In genomic region chr1:195097316-195097715, GRCh38 we compare ENCODE assay signal across 22 cellular contexts.
DNase-seq lines count a peak whose midpoint lies in the region; ATAC-seq and TF ChIP-seq lines count a peak whose summit lies in the region.
"Had no signal": no experiment of that assay in that cellular context is flagged by ENCODE, and none has a peak within 500 bp of the region (broad histone marks: within the 10 kb centered on the region; RNA-seq: fewer than 3 reads in every experiment).

No MANE protein-coding gene starts in this region.

- DNase-seq in ELR (ENCODE audit: low read depth) (peak; percentile 57), LoVo (ENCODE audit: low spot score) (peak; percentile 20), left lung (no peak), mesendoderm (no peak), inferior parietal cortex (ENCODE audit: extremely low spot score) (no peak)
- DNase-seq: activated CD4-positive, alpha-beta T cell treated with anti-CD3 and anti-CD28 coated beads, Interleukin-2, amount 50 U/mL, for 4 hours; activated naive CD8-positive, alpha-beta T cell treated with anti-CD3 and anti-CD28 coated beads, Interleukin-2, amount 10 ng/mL, durations not matched to agents 7 days and 5 days; activated T-cell treated with anti-CD3 and anti-CD28 coated beads, Interleukin-2, amount 50 U/mL, for 4 hours; BE2C; central memory CD4-positive, alpha-beta T cell; effector memory CD8-positive, alpha-beta T cell; Kasumi-1; NCI-H1694 treated with DMSO at 0.1 percent for 48 hours; NCI-H524 treated with DMSO at 0.1 percent for 48 hours; OCI-M1; stimulated activated naive B cell treated with anti-CD40 and anti-IgM and Interleukin-4, amounts not matched to agents 10 μg/mL and 1 μg/mL and 100 μg/mL, for 72 hours had no signal

- no peak overlapping the region for H4K8ac ChIP-seq in mesendoderm (ENCODE audit: low read depth, low read length)

- no peak overlapping the region for H2BK15ac ChIP-seq in mesendoderm (replicated peaks; ENCODE audit: low read depth)

- no peak overlapping the region for H2BK5ac ChIP-seq in mesendoderm (ENCODE audit: low read length)

- no peak overlapping the region for H3K18ac ChIP-seq in mesendoderm (ENCODE audit: low read length)

- no peak overlapping the region for H3K56ac ChIP-seq in mesendoderm (ENCODE audit: low read length)

- H3K79me1 ChIP-seq in mesendoderm (ENCODE audit: low read length): no peaks in the 10 kb centered on the region

- no peak overlapping the region for H4K5ac ChIP-seq in mesendoderm (ENCODE audit: low read length)

- no peak overlapping the region for H3K4me3 Mint-ChIP-seq in activated T-helper 17 cell treated with anti-CD3 and anti-CD28 coated beads, Interleukin-2, amount 50 U/mL, for 72 hours
- H3K4me3 Mint-ChIP-seq: activated naive CD8-positive, alpha-beta T cell treated with anti-CD3 and anti-CD28 coated beads, Interleukin-2, amount 10 ng/mL, durations not matched to agents 7 days and 5 days; activated T-cell treated with anti-CD3 and anti-CD28 coated beads, Interleukin-2, amount 50 U/mL, for 4 hours; effector memory CD8-positive, alpha-beta T cell; natural killer cell treated with Interleukin-12 subunit alpha and Interleukin-12 subunit beta and Interleukin-15 and Interleukin-18, amount 100 ng/mL, for 72 hours; stimulated activated naive B cell treated with anti-CD40 and anti-IgM and Interleukin-4, amounts not matched to agents 10 μg/mL and 1 μg/mL and 100 μg/mL, for 72 hours had no signal

- H3K27me3 ChIP-seq in left lung (no peaks in the 10 kb centered on the region), mesendoderm (ENCODE audit: insufficient read depth, low read length, poor library complexity) (no peaks in the 10 kb centered on the region)
- H3K27me3 ChIP-seq: BE2C had no signal

- H3K4me1 Mint-ChIP-seq in activated T-helper 17 cell treated with anti-CD3 and anti-CD28 coated beads, Interleukin-2, amount 50 U/mL, for 72 hours: no peaks in the 10 kb centered on the region
- H3K4me1 Mint-ChIP-seq: activated naive CD8-positive, alpha-beta T cell treated with anti-CD3 and anti-CD28 coated beads, Interleukin-2, amount 10 ng/mL, durations not matched to agents 7 days and 5 days had no signal

- no peaks in the 10 kb centered on the region for H3K36me3 Mint-ChIP-seq in activated T-helper 17 cell treated with anti-CD3 and anti-CD28 coated beads, Interleukin-2, amount 50 U/mL, for 72 hours (ENCODE audit: low read depth)
- H3K36me3 Mint-ChIP-seq: activated naive CD8-positive, alpha-beta T cell treated with anti-CD3 and anti-CD28 coated beads, Interleukin-2, amount 10 ng/mL, durations not matched to agents 7 days and 5 days; stimulated activated naive B cell treated with anti-CD40 and anti-IgM and Interleukin-4, amounts not matched to agents 10 μg/mL and 1 μg/mL and 100 μg/mL, for 72 hours had no signal

- H2AK5ac ChIP-seq in mesendoderm (ENCODE audit: low read length): no peak overlapping the region

- H3K9ac ChIP-seq in mesendoderm (ENCODE audit: low read length): no peak overlapping the region

- no peaks in the 10 kb centered on the region for H3K36me3 ChIP-seq in left lung
- H3K36me3 ChIP-seq in mesendoderm (ENCODE audit: control insufficient read depth, insufficient read depth, low read length): no peaks in the 10 kb centered on the region
- H3K36me3 ChIP-seq: BE2C, prostate gland had no signal

- H3K79me2 ChIP-seq in mesendoderm (ENCODE audit: control insufficient read depth, insufficient read depth, low read length): no peaks in the 10 kb centered on the region

- H3K4me3 ChIP-seq in left lung: no peak overlapping the region
- H3K4me3 ChIP-seq in mesendoderm (ENCODE audit: low read length): no peak overlapping the region
- H3K4me3 ChIP-seq: prostate gland had no signal

- no peaks in the 10 kb centered on the region for H3K9me3 ChIP-seq in left lung
- H3K9me3 ChIP-seq: BE2C, prostate gland had no signal

- H3K23ac ChIP-seq in mesendoderm (ENCODE audit: low read length): no peak overlapping the region

- ATAC-seq in activated T-helper 17 cell treated with anti-CD3 and anti-CD28 coated beads, Interleukin-2, amount 50 U/mL, for 72 hours (replicated peaks): peak; percentile 37
- ATAC-seq in left lung (peak; percentile 31), HG03457 (IDR thresholded peaks at IDR 0.05; ENCODE audit: unreplicated experiment) (no peak), HG03521 (IDR thresholded peaks at IDR 0.05; ENCODE audit: unreplicated experiment) (no peak)
- ATAC-seq: effector memory CD8-positive, alpha-beta T cell; SK-N-SH treated with all-trans-retinoic acid at 6 μM for 48 hours; stimulated activated naive B cell treated with anti-CD40 and anti-IgM and Interleukin-4, amounts not matched to agents 10 μg/mL and 1 μg/mL and 100 μg/mL, for 72 hours had no signal

- WGBS in mesendoderm (ENCODE audit: extremely low coverage, insufficient coverage, low lambda C conversion rate): no CpG with 5 or more reads among the region's 4 CpGs

- peaks cover 3% of the 10 kb centered on the region for H3K27me3 Mint-ChIP-seq in activated T-helper 17 cell treated with anti-CD3 and anti-CD28 coated beads, Interleukin-2, amount 50 U/mL, for 72 hours
- H3K27me3 Mint-ChIP-seq: activated naive CD8-positive, alpha-beta T cell treated with anti-CD3 and anti-CD28 coated beads, Interleukin-2, amount 10 ng/mL, durations not matched to agents 7 days and 5 days; effector memory CD8-positive, alpha-beta T cell; natural killer cell treated with Interleukin-12 subunit alpha and Interleukin-12 subunit beta and Interleukin-15 and Interleukin-18, amount 100 ng/mL, for 72 hours; stimulated activated naive B cell treated with anti-CD40 and anti-IgM and Interleukin-4, amounts not matched to agents 10 μg/mL and 1 μg/mL and 100 μg/mL, for 72 hours had no signal

- H3K27ac Mint-ChIP-seq in activated T-helper 17 cell treated with anti-CD3 and anti-CD28 coated beads, Interleukin-2, amount 50 U/mL, for 72 hours: no peak overlapping the region
- H3K27ac Mint-ChIP-seq: activated naive CD8-positive, alpha-beta T cell treated with anti-CD3 and anti-CD28 coated beads, Interleukin-2, amount 10 ng/mL, durations not matched to agents 7 days and 5 days; effector memory CD8-positive, alpha-beta T cell; natural killer cell treated with Interleukin-12 subunit alpha and Interleukin-12 subunit beta and Interleukin-15 and Interleukin-18, amount 100 ng/mL, for 72 hours; stimulated activated naive B cell treated with anti-CD40 and anti-IgM and Interleukin-4, amounts not matched to agents 10 μg/mL and 1 μg/mL and 100 μg/mL, for 72 hours had no signal

- H3K27ac ChIP-seq in left lung: no peak overlapping the region
- no peak overlapping the region for H3K27ac ChIP-seq in mesendoderm (ENCODE audit: low read depth, low read length)
- H3K27ac ChIP-seq: prostate gland had no signal

- intact Hi-C loops in left lung (cut with DNase I): no loop called here

- TF ChIP-seq CTCF in left lung (IDR thresholded peaks at IDR 0.05): no peak

- no peak overlapping the region for H2BK120ac ChIP-seq in mesendoderm (ENCODE audit: low read depth, low read length)

- H3K9me3 Mint-ChIP-seq in activated T-helper 17 cell treated with anti-CD3 and anti-CD28 coated beads, Interleukin-2, amount 50 U/mL, for 72 hours: no peaks in the 10 kb centered on the region
- H3K9me3 Mint-ChIP-seq: activated naive CD8-positive, alpha-beta T cell treated with anti-CD3 and anti-CD28 coated beads, Interleukin-2, amount 10 ng/mL, durations not matched to agents 7 days and 5 days; activated T-cell treated with anti-CD3 and anti-CD28 coated beads, Interleukin-2, amount 50 U/mL, for 4 hours; stimulated activated naive B cell treated with anti-CD40 and anti-IgM and Interleukin-4, amounts not matched to agents 10 μg/mL and 1 μg/mL and 100 μg/mL, for 72 hours had no signal

- H3K4me2 ChIP-seq in mesendoderm (ENCODE audit: low read length): no peak overlapping the region

- no peaks in the 10 kb centered on the region for H3K4me1 ChIP-seq in left lung
- no peaks in the 10 kb centered on the region for H3K4me1 ChIP-seq in mesendoderm (ENCODE audit: control insufficient read depth, low read depth, low read length)
- H3K4me1 ChIP-seq: BE2C, prostate gland had no signal

- no peak overlapping the region for H3K4ac ChIP-seq in mesendoderm (ENCODE audit: low read depth, low read length)

Comparison
In these comparisons a context has a peak if more than half of its experiments do, and no peak if none do; other contexts are left out.
1. DNase-seq: peak in ELR (single experiment) and LoVo (single experiment); none in left lung (0 of 2), mesendoderm (single experiment) and inferior parietal cortex (single experiment).
2. ATAC-seq: peak in activated T-helper 17 cell treated with anti-CD3 and anti-CD28 coated beads, Interleukin-2, amount 50 U/mL, for 72 hours (single experiment) and left lung (single experiment); none in HG03457 (single experiment) and HG03521 (single experiment).